30 cellular contexts compared by ENCODE assay signal in genomic region chr13:113884821-113885220, GRCh38. TPM values are rescaled to one million over a fixed set of nuclear protein-coding genes. Genes with fewer than 3 reads are reported as not detected.
"Had no signal": no experiment of that assay in that cellular context is flagged by ENCODE, and none has a peak within 500 bp of the region (broad histone marks: within the 10 kb centered on the region; RNA-seq: fewer than 3 reads in every experiment).

No MANE protein-coding gene starts in this region.

- H3K9me3 Mint-ChIP-seq: activated CD4-positive, alpha-beta T cell treated with anti-CD3 and anti-CD28 coated beads, Interleukin-2, amount 10 ng/mL, durations not matched to agents 24 days and 14 days; activated naive CD4-positive, alpha-beta T cell treated with anti-CD3 and anti-CD28 coated beads for 36 hours; activated naive CD4-positive, alpha-beta T cell treated with anti-CD3 and anti-CD28 coated beads, Interleukin-2, amount 50 U/mL, for 72 hours had no signal

- H3K36me3 Mint-ChIP-seq: activated naive CD4-positive, alpha-beta T cell treated with anti-CD3 and anti-CD28 coated beads, Interleukin-2, amount 50 U/mL, for 72 hours had no signal

- H3K4me2 ChIP-seq: KMS-11, PC-9 had no signal

- H3K4me3 ChIP-seq: adrenal gland, body of pancreas, breast epithelium, PC-9, SJCRH30, SK-N-MC had no signal

- H3K27ac Mint-ChIP-seq: activated CD4-positive, alpha-beta T cell treated with anti-CD3 and anti-CD28 coated beads, Interleukin-2, amount 10 ng/mL, durations not matched to agents 24 days and 14 days; activated CD8-positive, alpha-beta T cell treated with anti-CD3 and anti-CD28 coated beads, Interleukin-2, amount 10 ng/mL, durations not matched to agents 7 days and 5 days; activated naive CD4-positive, alpha-beta T cell treated with anti-CD3 and anti-CD28 coated beads for 36 hours had no signal

- H3K9me3 ChIP-seq: adrenal gland, body of pancreas, breast epithelium, SJCRH30 had no signal

- H3K4me3 Mint-ChIP-seq: activated CD4-positive, alpha-beta T cell treated with anti-CD3 and anti-CD28 coated beads, Interleukin-2, amount 10 ng/mL, durations not matched to agents 24 days and 14 days; activated CD8-positive, alpha-beta T cell treated with anti-CD3 and anti-CD28 coated beads, Interleukin-2, amount 10 ng/mL, durations not matched to agents 7 days and 5 days; activated naive CD4-positive, alpha-beta T cell treated with anti-CD3 and anti-CD28 coated beads for 36 hours had no signal

- H3K36me3 ChIP-seq: adrenal gland, breast epithelium, SJCRH30, WERI-Rb-1 had no signal

- ATAC-seq: activated CD8-positive, alpha-beta T cell treated with anti-CD3 and anti-CD28 coated beads, Interleukin-2, amount 10 ng/mL, durations not matched to agents 7 days and 5 days; activated naive CD4-positive, alpha-beta T cell treated with anti-CD3 and anti-CD28 coated beads, Interleukin-2, amount 50 U/mL, for 72 hours; body of pancreas had no signal

- H3K27ac ChIP-seq: adrenal gland, breast epithelium, KMS-11, PC-9, SJCRH30, SK-N-MC, WERI-Rb-1 had no signal

- H3K4me1 ChIP-seq: adrenal gland, SJCRH30 had no signal

- H3K27me3 ChIP-seq: adrenal gland, body of pancreas, breast epithelium, SJCRH30 had no signal

- H2AFZ ChIP-seq: PC-9 had no signal

- DNase-seq: activated CD4-positive, alpha-beta T cell treated with anti-CD3 and anti-CD28 coated beads, Interleukin-2, amount 10 ng/mL, durations not matched to agents 24 days and 14 days; activated CD4-positive, alpha-beta T cell treated with anti-CD3 and anti-CD28 coated beads, Interleukin-2, amount 50 U/mL, for 48 hours; activated CD4-positive, CD25-positive, alpha-beta regulatory T cell; activated CD8-positive, alpha-beta memory T cell treated with anti-CD3 and anti-CD28 coated beads, Interleukin-2, amount 50 U/mL, for 48 hours; activated CD8-positive, alpha-beta T cell treated with anti-CD3 and anti-CD28 coated beads, Interleukin-2, amount 10 ng/mL, durations not matched to agents 7 days and 5 days; activated gamma-delta T cell; activated naive CD4-positive, alpha-beta T cell treated with anti-CD3 and anti-CD28 coated beads for 36 hours; activated T-cell treated with anti-CD3 and anti-CD28 coated beads, Interleukin-2, amount 50 U/mL, for 48 hours; adrenal gland; body of pancreas; cerebellar nuclear complex; MM.1S; MV-4-11; NCI-H1092; NCI-H1436 treated with DMSO at 0.1 percent for 48 hours; NCI-H1694 treated with DMSO at 0.1 percent for 48 hours; NCI-H2029; NCI-H345; NCI-H524 treated with DMSO at 0.1 percent for 48 hours; NK-92 treated with Interleukin-12 subunit alpha and Interleukin-12 subunit beta, amount 100 ng/mL, for 24 hours; PC-9; SHP77; SJCRH30; T1000; WERI-Rb-1 had no signal

RNA-seq across cellular contexts. Expression of gene GAS6, which starts 20.9 kb away (rescaled TPM):
- total RNA-seq: OCI-LY7 had no signal
